8 cellular contexts compared by ENCODE assay signal in the genomic region with DNA sequence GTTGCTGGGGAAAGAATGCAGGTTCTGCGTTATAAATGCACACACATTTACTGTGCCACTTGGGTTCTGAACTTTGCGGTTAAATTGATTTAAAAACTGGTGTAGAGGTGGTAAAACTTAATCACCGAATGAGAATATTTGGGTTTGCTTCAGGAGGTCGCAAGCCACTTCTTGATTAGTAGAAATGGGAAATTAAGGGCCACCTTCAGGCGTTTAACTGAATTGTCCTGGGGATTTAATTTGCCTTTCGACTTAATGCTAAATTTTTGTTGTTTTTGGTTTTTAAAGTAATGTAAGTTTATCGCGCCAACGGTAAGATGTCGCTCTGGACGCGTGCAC. TPM values are rescaled to one million over a fixed set of nuclear protein-coding genes. Genes with fewer than 3 reads are reported as not detected.
DNase-seq lines count a peak whose midpoint lies in the region; ATAC-seq and TF ChIP-seq lines count a peak whose summit lies in the region.

No MANE protein-coding gene starts in this region.

- H3K27me3 ChIP-seq in cardiac muscle cell (peaks cover 41% of the 10 kb centered on the region), upper lobe of left lung (no peaks in the 10 kb centered on the region)

- H3K4me3 ChIP-seq in cardiac muscle cell (peak overlapping the region; percentile 43), astrocyte of the cerebellum (ENCODE audit: low read depth, low read length) (peak overlapping the region; percentile 66), upper lobe of left lung (peak overlapping the region; percentile 46 to 69 (median 55))

- H3K9me3 Mint-ChIP-seq in memory B cell = no peaks in the 10 kb centered on the region

- in situ Hi-C loops in astrocyte of the cerebellum (cut with HindIII; ENCODE audit: low sequenced_read_pairs) = no loop called here

- H3K27ac Mint-ChIP-seq in memory B cell = no peak overlapping the region

- WGBS in upper lobe of left lung, 2 donors = 20 to 27% methylated on average over 12 of the region's 12 CpGs

- no peak for TF ChIP-seq POLR2A in upper lobe of left lung (IDR thresholded peaks at IDR 0.05)

- peak overlapping the region; percentile 74 for H3K4me3 Mint-ChIP-seq in memory B cell

- H3K4me1 Mint-ChIP-seq in memory B cell = peaks cover 20% of the 10 kb centered on the region

- H3K27ac ChIP-seq in cardiac muscle cell (no peak overlapping the region), upper lobe of left lung (no peak overlapping the region)

- H3K36me3 ChIP-seq in cardiac muscle cell (no peaks in the 10 kb centered on the region), upper lobe of left lung (no peaks in the 10 kb centered on the region)

- peaks cover 6% of the 10 kb centered on the region for H3K4me1 ChIP-seq in cardiac muscle cell (ENCODE audit: low read depth)
- H3K4me1 ChIP-seq in upper lobe of left lung = peaks cover 14 to 33% (median 19%) of the 10 kb centered on the region in 4 donors

- H3K9me3 ChIP-seq in cardiac muscle cell (ENCODE audit: low read depth) (no peaks in the 10 kb centered on the region), upper lobe of left lung (no peaks in the 10 kb centered on the region)

- TF ChIP-seq CTCF in cardiac muscle cell (IDR thresholded peaks at IDR 0.05; ENCODE audit: low read depth, low read length) = peak; percentile 25
- peak; percentile 36 for TF ChIP-seq CTCF in astrocyte of the cerebellum (IDR thresholded peaks at IDR 0.05; ENCODE audit: low read depth, low read length, missing control alignments)
- TF ChIP-seq CTCF in upper lobe of left lung (IDR thresholded peaks at IDR 0.05) = peak in 2 of 6 experiments; percentile 6 to 23

- peaks cover 11% of the 10 kb centered on the region for H3K27me3 Mint-ChIP-seq in memory B cell

- DNase-seq in cardiac muscle cell (ENCODE audit: low read depth in 1 of 2, low spot score in 1 of 2) (no peak), left cardiac atrium (no peak), astrocyte of the cerebellum (ENCODE audit: low read depth) (no peak), memory B cell (ENCODE audit: low spot score in 2 of 2) (no peak), upper lobe of left lung (no peak), EL (no peak)

- no peak for TF ChIP-seq EP300 in upper lobe of left lung (IDR thresholded peaks at IDR 0.05)

- intact Hi-C loops in left cardiac atrium (cut with DNase I) = no loop called here

- H3K36me3 Mint-ChIP-seq in memory B cell = no peaks in the 10 kb centered on the region

- ATAC-seq in left cardiac atrium = no peak
- no peak for ATAC-seq in memory B cell (ENCODE audit: low read depth)
- ATAC-seq in upper lobe of left lung (ENCODE audit: low FRiP score in 2 of 2) = no peak
- ATAC-seq in GM18519 (IDR thresholded peaks at IDR 0.05; ENCODE audit: low FRiP score, unreplicated experiment) = no peak
- ATAC-seq in HG03520 (IDR thresholded peaks at IDR 0.05; ENCODE audit: unreplicated experiment) = no peak

RNA-seq across cellular contexts. Expression of a gene that starts 0.5 kb away (rescaled TPM):
- 5.2 and 7.6 TPM in 2 replicates for total RNA-seq in cardiac muscle cell
- 2.0 and 2.7 TPM in 2 replicates for polyA plus RNA-seq in cardiac muscle cell
- 1 to 10 TPM; 1.9 to 4.2 TPM for total RNA-seq in left cardiac atrium
- 1 to 10 TPM; 3.6 to 7.6 (median 4.5) TPM for total RNA-seq in upper lobe of left lung

RNA-seq across cellular contexts. Expression of a gene that starts 37.3 kb away (rescaled TPM):
- 12.8 and 17.0 TPM in 2 replicates for total RNA-seq in cardiac muscle cell
- polyA plus RNA-seq in cardiac muscle cell = 4.7 and 10.1 TPM in 2 replicates
- 10 to 100 TPM; 11.3 to 21.2 TPM for total RNA-seq in left cardiac atrium
- 1 to 10 TPM; 2.6 to 9.5 (median 5.7) TPM for total RNA-seq in upper lobe of left lung
